ENCODE assay signal across 8 cellular contexts in the genomic region with DNA sequence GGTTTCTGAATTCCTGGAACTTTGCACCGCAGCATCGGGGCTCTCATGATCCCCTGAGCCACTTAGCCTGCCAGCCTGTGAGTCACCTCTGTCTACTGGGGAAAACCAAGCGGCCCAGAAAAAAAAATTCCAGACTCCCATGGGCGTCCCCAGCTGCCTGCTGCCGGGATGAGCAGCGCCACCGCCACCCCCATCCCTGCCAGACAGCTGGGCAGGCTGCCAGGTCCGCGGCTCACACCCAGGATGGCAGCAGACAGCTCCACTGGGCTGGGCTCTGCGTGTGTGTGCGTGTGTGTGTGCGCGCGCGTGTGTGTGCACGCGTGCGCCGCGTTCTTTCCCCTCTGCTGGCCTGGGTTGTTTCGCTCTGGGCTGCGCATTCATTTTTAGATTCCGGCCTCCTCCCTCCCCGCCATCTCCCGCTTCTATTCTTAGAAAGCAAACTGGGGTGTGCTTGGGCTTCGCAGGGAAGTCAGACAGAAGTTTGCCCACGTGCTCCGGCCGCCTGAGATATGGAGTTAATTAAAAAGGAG. TPM values are rescaled to one million over a fixed set of nuclear protein-coding genes. Genes with fewer than 3 reads are reported as not detected.
DNase-seq lines count a peak whose midpoint lies in the region; ATAC-seq and TF ChIP-seq lines count a peak whose summit lies in the region.

No MANE protein-coding gene starts in this region.

- H3K27me3 Mint-ChIP-seq in activated T-helper 2 cell treated with anti-CD3 and anti-CD28 coated beads, Interferon-gamma antibody, Interleukin-2, Interleukin-4, amounts not matched to agents 10 μg/mL and 5 μg/mL and 100 μg/mL, durations not matched to agents 14 hours and 24 hours and 36 hours (ENCODE audit: low read depth), result peaks cover 32% of the 10 kb centered on the region

- no peaks in the 10 kb centered on the region for H3K27me3 ChIP-seq in Panc1 (ENCODE audit: control insufficient read depth, insufficient read depth, low read length)
- H3K27me3 ChIP-seq in osteoblast (ENCODE audit: insufficient read depth, low read length), result peaks cover 5% of the 10 kb centered on the region
- no peaks in the 10 kb centered on the region for H3K27me3 ChIP-seq in suprapubic skin

- H4K20me1 ChIP-seq in osteoblast (ENCODE audit: insufficient read depth, low read length), result no peaks in the 10 kb centered on the region

- H3K4me1 Mint-ChIP-seq in activated T-helper 2 cell treated with anti-CD3 and anti-CD28 coated beads, Interferon-gamma antibody, Interleukin-2, Interleukin-4, amounts not matched to agents 10 μg/mL and 5 μg/mL and 100 μg/mL, durations not matched to agents 14 hours and 24 hours and 36 hours (ENCODE audit: low read depth), result peaks cover 7% of the 10 kb centered on the region

- H3K4me3 ChIP-seq in Panc1 (ENCODE audit: low read depth in 2 of 2, low read length in 2 of 2) (peak overlapping the region; percentile 35 to 59), foreskin fibroblast (ENCODE audit: low read depth in 1 of 2, low read length in 2 of 2) (peak overlapping the region; percentile 39 to 46), osteoblast (ENCODE audit: insufficient read depth, low read length) (peak overlapping the region; percentile 69), suprapubic skin (peak overlapping the region; percentile 40)

- no peaks in the 10 kb centered on the region for H3K36me3 Mint-ChIP-seq in activated T-helper 2 cell treated with anti-CD3 and anti-CD28 coated beads, Interferon-gamma antibody, Interleukin-2, Interleukin-4, amounts not matched to agents 10 μg/mL and 5 μg/mL and 100 μg/mL, durations not matched to agents 14 hours and 24 hours and 36 hours (ENCODE audit: low read depth)

- no peaks in the 10 kb centered on the region for H3K36me3 ChIP-seq in Panc1 (ENCODE audit: control insufficient read depth, insufficient read depth, low read length)
- no peaks in the 10 kb centered on the region for H3K36me3 ChIP-seq in osteoblast (ENCODE audit: insufficient read depth, low read length)
- no peaks in the 10 kb centered on the region for H3K36me3 ChIP-seq in suprapubic skin

- TF ChIP-seq POLR2A in suprapubic skin (IDR thresholded peaks at IDR 0.05), result no peak

- no peak for TF ChIP-seq EP300 in suprapubic skin (IDR thresholded peaks at IDR 0.05)

- H2AFZ ChIP-seq in osteoblast (ENCODE audit: low read length), result peak overlapping the region; percentile 66

- intact Hi-C loops in Panc1 (cut with micrococcal nuclease; ENCODE audit: unreplicated experiment), result no loop called here
- intact Hi-C loops in activated T-helper 2 cell treated with anti-CD3 and anti-CD28 coated beads, Interferon-gamma antibody, Interleukin-2, Interleukin-4, amounts not matched to agents 10 μg/mL and 5 μg/mL and 100 μg/mL, durations not matched to agents 14 hours and 24 hours and 36 hours (cut with micrococcal nuclease), result loop anchor here (5.0 kb wide), 1 partner anchor 51 kb away; no protein-coding TSS in a partner anchor

- H3K27ac Mint-ChIP-seq in activated T-helper 2 cell treated with anti-CD3 and anti-CD28 coated beads, Interferon-gamma antibody, Interleukin-2, Interleukin-4, amounts not matched to agents 10 μg/mL and 5 μg/mL and 100 μg/mL, durations not matched to agents 14 hours and 24 hours and 36 hours, result no peak overlapping the region

- under 1% methylated on average over 23 of the region's 29 CpGs for WGBS in suprapubic skin

- H3K4me3 Mint-ChIP-seq in activated T-helper 2 cell treated with anti-CD3 and anti-CD28 coated beads, Interferon-gamma antibody, Interleukin-2, Interleukin-4, amounts not matched to agents 10 μg/mL and 5 μg/mL and 100 μg/mL, durations not matched to agents 14 hours and 24 hours and 36 hours (ENCODE audit: low read depth), result peak overlapping the region; percentile 19

- DNase-seq in DMS 273 (lab: John Stamatoyannopoulos, UW; ENCODE audit: unreplicated experiment) (peak; percentile 90), Panc1 (ENCODE audit: low read depth, low spot score) (no peak), foreskin fibroblast (peak; percentile 56 to 74), osteoblast (ENCODE audit: insufficient read length, low spot score, missing footprints) (peak; percentile 96), suprapubic skin (ENCODE audit: low spot score in 2 of 2) (peak; percentile 80 to 83), SKM-1 treated with dmso at 0.1 percent for 144 hours (lab: John Stamatoyannopoulos, UW; ENCODE audit: unreplicated experiment) (no peak)
- DNase-seq in activated T-helper 2 cell treated with anti-CD3 and anti-CD28 coated beads, Interferon-gamma antibody, Interleukin-2, Interleukin-4, amounts not matched to agents 10 μg/mL and 5 μg/mL and 100 μg/mL, durations not matched to agents 14 hours and 24 hours and 36 hours (ENCODE audit: low spot score), result peak; percentile 12

- POLR2A ChIA-PET in Panc1 (lab: Charles Lee), result no interaction called here

- peak; percentile 75 for ATAC-seq in HG03432 (IDR thresholded peaks at IDR 0.05; ENCODE audit: unreplicated experiment)
- peak; percentile 93 for ATAC-seq in Panc1

- CTCF ChIA-PET in Panc1 (lab: Charles Lee), result no interaction called here

- in situ Hi-C loops in Panc1 (cut with HindIII; ENCODE audit: low pct_unique_long_range_greater_than_20kb, low sequenced_read_pairs), result no loop called here

- H3K4me1 ChIP-seq in Panc1 (ENCODE audit: control insufficient read depth, insufficient read depth, low read length) (peaks cover 31% of the 10 kb centered on the region), osteoblast (ENCODE audit: insufficient read depth, low read length) (peaks cover 8% of the 10 kb centered on the region), suprapubic skin (peaks cover 25% of the 10 kb centered on the region)

- BruUV-seq in Panc1 (replicated peaks; lab: Mats Ljungman, UMichigan), result no TSS peak

- peak overlapping the region; percentile 82 for H3K4me2 ChIP-seq in osteoblast (ENCODE audit: insufficient read depth, low read length)

- no peaks in the 10 kb centered on the region for H3K9me3 Mint-ChIP-seq in activated T-helper 2 cell treated with anti-CD3 and anti-CD28 coated beads, Interferon-gamma antibody, Interleukin-2, Interleukin-4, amounts not matched to agents 10 μg/mL and 5 μg/mL and 100 μg/mL, durations not matched to agents 14 hours and 24 hours and 36 hours

- H3K27ac ChIP-seq in Panc1 (ENCODE audit: low read length), result peak overlapping the region; percentile 76
- no peak overlapping the region for H3K27ac ChIP-seq in osteoblast (ENCODE audit: low read depth, low read length)
- H3K27ac ChIP-seq in suprapubic skin, result peak overlapping the region; percentile 53

- TF ChIP-seq CTCF in Panc1 (IDR thresholded peaks at IDR 0.05) (no peak), foreskin fibroblast (IDR thresholded peaks at IDR 0.05; ENCODE audit: low read depth, low read length) (no peak), osteoblast (IDR thresholded peaks at IDR 0.05; ENCODE audit: extremely low read depth, low read depth, low read length) (no peak), suprapubic skin (IDR thresholded peaks at IDR 0.05) (no peak)

- no peaks in the 10 kb centered on the region for H3K9me3 ChIP-seq in Panc1 (ENCODE audit: control insufficient read depth, insufficient read depth, low read depth, low read length)
- H3K9me3 ChIP-seq in osteoblast (ENCODE audit: low read depth, low read length), result peaks cover 2% of the 10 kb centered on the region
- no peaks in the 10 kb centered on the region for H3K9me3 ChIP-seq in suprapubic skin

- H3K79me2 ChIP-seq in osteoblast (ENCODE audit: insufficient read depth, low read length), result no peaks in the 10 kb centered on the region

RNA-seq across cellular contexts. Expression of a gene that starts 38.9 kb away (rescaled TPM):
- 89.8 TPM for total RNA-seq in Panc1 (2021; ENCODE audit: unreplicated experiment)
- 103 TPM for polyA plus RNA-seq in Panc1 (2012; ENCODE audit: insufficient read length)
- 0.99 and 1.1 TPM in 2 replicates for total RNA-seq in activated T-helper 2 cell treated with anti-CD3 and anti-CD28 coated beads, Interferon-gamma antibody, Interleukin-2, Interleukin-4, amounts not matched to agents 10 μg/mL and 5 μg/mL and 100 μg/mL, durations not matched to agents 14 hours and 24 hours and 36 hours
- 20.3 and 23.5 TPM in 2 replicates for total RNA-seq in osteoblast
- total RNA-seq in suprapubic skin, result 10 to 100 TPM in 3 of 4 donors, 1 to 10 TPM in 1; 9.5 to 20.4 (median 16.2) TPM

Comparison
In these comparisons a context has a peak if more than half of its experiments do, and no peak if none do; other contexts are left out.
1. DNase-seq: peak in DMS 273 (single experiment), activated T-helper 2 cell treated with anti-CD3 and anti-CD28 coated beads, Interferon-gamma antibody, Interleukin-2, Interleukin-4, amounts not matched to agents 10 μg/mL and 5 μg/mL and 100 μg/mL, durations not matched to agents 14 hours and 24 hours and 36 hours (single experiment), foreskin fibroblast (2 of 2), osteoblast (single experiment) and suprapubic skin (2 of 2); none in Panc1 (single experiment) and SKM-1 treated with dmso at 0.1 percent for 144 hours (single experiment).
2. Peak in every context shown above with its lines, with median percentiles within 50 percentile points of each other: H3K4me3 ChIP-seq.